Comparison of ENCODE assay signal across 11 cellular contexts in genomic region chr10:49272251-49273081, GRCh38. TPM values are rescaled to one million over a fixed set of nuclear protein-coding genes. Genes with fewer than 3 reads are reported as not detected.
DNase-seq lines count a peak whose midpoint lies in the region; ATAC-seq lines count a peak whose summit lies in the region.
"Had no signal": no experiment of that assay in that cellular context is flagged by ENCODE, and none has a peak within 500 bp of the region (broad histone marks: within the 10 kb centered on the region; RNA-seq: fewer than 3 reads in every experiment).

No MANE protein-coding gene starts in this region.

- peak; percentile 41 for ATAC-seq in effector memory CD8-positive, alpha-beta T cell (replicated peaks)
- peak; percentile 57 to 66 for ATAC-seq in natural killer cell treated with Interleukin-12 subunit alpha and Interleukin-12 subunit beta and Interleukin-15 and Interleukin-18, amount 100 ng/mL, for 72 hours
- no peak for ATAC-seq in GM21723 (IDR thresholded peaks at IDR 0.05; ENCODE audit: unreplicated experiment)

- no peaks in the 10 kb centered on the region for H3K36me3 Mint-ChIP-seq in effector memory CD8-positive, alpha-beta T cell (ENCODE audit: insufficient read depth)
- peaks cover 2% of the 10 kb centered on the region for H3K36me3 Mint-ChIP-seq in natural killer cell treated with Interleukin-12 subunit alpha and Interleukin-12 subunit beta and Interleukin-15 and Interleukin-18, amount 100 ng/mL, for 72 hours

- H3K27me3 Mint-ChIP-seq in effector memory CD8-positive, alpha-beta T cell = no peaks in the 10 kb centered on the region
- H3K27me3 Mint-ChIP-seq in natural killer cell treated with Interleukin-12 subunit alpha and Interleukin-12 subunit beta and Interleukin-15 and Interleukin-18, amount 100 ng/mL, for 72 hours = no peaks in the 10 kb centered on the region

- peaks cover 6% of the 10 kb centered on the region for H3K4me1 ChIP-seq in ACC112 (ENCODE audit: control insufficient read depth, insufficient read depth, low read length, unreplicated experiment)

- H3K4me3 Mint-ChIP-seq in effector memory CD8-positive, alpha-beta T cell = peak overlapping the region in 1 of 2 donors; percentile 72
- H3K4me3 Mint-ChIP-seq in natural killer cell treated with Interleukin-12 subunit alpha and Interleukin-12 subunit beta and Interleukin-15 and Interleukin-18, amount 100 ng/mL, for 72 hours = peak overlapping the region; percentile 23

- H3K4me3 ChIP-seq in ACC112 (ENCODE audit: low read depth, low read length) = no peak overlapping the region
- H3K4me3 ChIP-seq: PC-9 had no signal

- H3K27me3 ChIP-seq in ACC112 (ENCODE audit: insufficient read depth, low read length) = peaks cover 25% of the 10 kb centered on the region

- H3K79me2 ChIP-seq in ACC112 (ENCODE audit: control insufficient read depth, insufficient read depth, low read length, unreplicated experiment) = no peaks in the 10 kb centered on the region

- H3K27ac ChIP-seq in ACC112 (ENCODE audit: low read depth, low read length) = peak overlapping the region; percentile 31; the same call in 1 of the 2 replicates
- H3K27ac ChIP-seq: PC-9 had no signal

- peak overlapping the region; percentile 92 to 94 for H3K27ac Mint-ChIP-seq in effector memory CD8-positive, alpha-beta T cell
- H3K27ac Mint-ChIP-seq in natural killer cell treated with Interleukin-12 subunit alpha and Interleukin-12 subunit beta and Interleukin-15 and Interleukin-18, amount 100 ng/mL, for 72 hours = peak overlapping the region; percentile 85 to 90

- DNase-seq in LHCN-M2 (ENCODE audit: low read depth) (peak; percentile 80), activated gamma-delta T cell (lab: John Stamatoyannopoulos, UW) (no peak)
- no peak for DNase-seq in effector memory CD8-positive, alpha-beta T cell
- DNase-seq in natural killer cell treated with Interleukin-12 subunit alpha and Interleukin-12 subunit beta and Interleukin-15 and Interleukin-18, amount 100 ng/mL, for 72 hours (ENCODE audit: low spot score) = no peak
- DNase-seq in stimulated activated CD4-positive, alpha-beta T cell treated with anti-CD3 and anti-CD28 coated beads, Interleukin-2, amount 100 ng/mL, for 24 hours = no peak
- DNase-seq in activated naive CD4-positive, alpha-beta T cell treated with Interleukin-2 at 50 U/mL for 16 hours = no peak
- DNase-seq: NCI-H1417 treated with DMSO at 0.1 percent for 48 hours, PC-9 had no signal

- H3K36me3 ChIP-seq in ACC112 (ENCODE audit: insufficient read depth, low read length) = no peaks in the 10 kb centered on the region

- H3K4me1 Mint-ChIP-seq in effector memory CD8-positive, alpha-beta T cell (ENCODE audit: low read depth in 2 of 2) = peaks cover 19% of the 10 kb centered on the region in 2 donors
- peaks cover 17 to 31% of the 10 kb centered on the region in 2 donors for H3K4me1 Mint-ChIP-seq in natural killer cell treated with Interleukin-12 subunit alpha and Interleukin-12 subunit beta and Interleukin-15 and Interleukin-18, amount 100 ng/mL, for 72 hours (ENCODE audit: low read depth in 2 of 2)

- no peak overlapping the region for H2AFZ ChIP-seq in ACC112 (ENCODE audit: low read length, unreplicated experiment)
- H2AFZ ChIP-seq: PC-9 had no signal

- peaks cover 0 to 3% of the 10 kb centered on the region in 2 donors for H3K9me3 Mint-ChIP-seq in effector memory CD8-positive, alpha-beta T cell
- peaks cover under 1% of the 10 kb centered on the region for H3K9me3 Mint-ChIP-seq in natural killer cell treated with Interleukin-12 subunit alpha and Interleukin-12 subunit beta and Interleukin-15 and Interleukin-18, amount 100 ng/mL, for 72 hours

RNA-seq across cellular contexts. Expression of gene C10orf71, which starts 26.5 kb away (rescaled TPM):
- total RNA-seq in LHCN-M2 (2014; rRNA removed) = not detected in 2 replicates
- polyA plus RNA-seq in LHCN-M2 (2012) = not detected
- not detected for total RNA-seq in natural killer cell treated with Interleukin-12 subunit alpha and Interleukin-12 subunit beta and Interleukin-15 and Interleukin-18, amount 100 ng/mL, for 72 hours
- total RNA-seq: bronchial epithelial cell, PC-9 had no signal
